ENCODE assay signal across 30 cellular contexts in the genomic region with DNA sequence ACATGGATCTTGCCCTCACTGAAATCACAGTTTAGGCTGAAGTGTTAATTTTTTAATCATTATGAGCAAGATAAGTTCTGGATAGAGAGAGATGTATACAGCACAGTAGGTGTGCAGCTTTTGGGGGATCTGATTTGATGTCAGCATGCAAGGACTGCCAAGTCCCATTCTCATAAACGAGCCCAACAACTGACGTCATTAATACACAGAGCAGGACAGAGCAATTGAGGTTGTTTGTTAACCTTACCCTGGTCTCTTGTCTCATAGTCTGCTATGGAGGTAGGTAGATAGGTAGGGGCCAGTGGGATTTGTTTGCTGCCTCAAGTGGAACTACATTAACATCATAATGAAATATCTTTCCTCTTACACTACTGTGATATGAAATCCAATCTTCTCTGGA. TPM values are rescaled to one million over a fixed set of nuclear protein-coding genes. Genes with fewer than 3 reads are reported as not detected.
DNase-seq lines count a peak whose midpoint lies in the region; ATAC-seq, FAIRE-seq and TF ChIP-seq lines count a peak whose summit lies in the region.
"Had no signal": no experiment of that assay in that cellular context is flagged by ENCODE, and none has a peak within 500 bp of the region (broad histone marks: within the 10 kb centered on the region; RNA-seq: fewer than 3 reads in every experiment).

No MANE protein-coding gene starts in this region.

- no peak overlapping the region for H2AFZ ChIP-seq in SK-N-SH (ENCODE audit: low read depth)
- no peak overlapping the region for H2AFZ ChIP-seq in K562 (ENCODE audit: low read depth, low read length)

- ATAC-seq in SK-N-SH treated with all-trans-retinoic acid at 6 μM for 48 hours (no peak), K562 (no peak), HG02623 (IDR thresholded peaks at IDR 0.05; ENCODE audit: unreplicated experiment) (no peak)
- ATAC-seq: A549, GM12878 had no signal

- intact Hi-C loops in A673 (cut with micrococcal nuclease; ENCODE audit: unreplicated experiment) = no loop called here
- intact Hi-C loops in K562 (cut with micrococcal nuclease) = no loop called here

- no peak overlapping the region for H3K4me3 ChIP-seq in SK-N-SH (ENCODE audit: low read depth in 2 of 2, low read length in 1 of 2)
- H3K4me3 ChIP-seq in A673 (ENCODE audit: low read depth, low read length, poor library complexity, severe bottlenecking) = no peak overlapping the region
- no peak overlapping the region for H3K4me3 ChIP-seq in K562
- H3K4me3 ChIP-seq: A549, BLaER1, GM12878 had no signal

- H3K79me2 ChIP-seq in SK-N-SH (ENCODE audit: insufficient read depth) (no peaks in the 10 kb centered on the region), K562 (ENCODE audit: control insufficient read depth, insufficient read depth, low read length) (no peaks in the 10 kb centered on the region)

- in situ Hi-C loops in K562 (cut with MboI) = no loop called here

- no peaks in the 10 kb centered on the region for H3F3A ChIP-seq in SK-N-SH (replicated peaks; ENCODE audit: insufficient read depth)

- no peak for TF ChIP-seq POLR2A in K562 (conservative IDR thresholded peaks at IDR 0.05)

- H3K9ac ChIP-seq in SK-N-SH (no peak overlapping the region), K562 (ENCODE audit: insufficient read depth in 1 of 2, low read depth in 2 of 2, low read length in 2 of 2) (no peak overlapping the region)
- H3K9ac ChIP-seq: BLaER1 had no signal

- no peak for TF ChIP-seq CTCF in SK-N-SH (IDR thresholded peaks at IDR 0.05)
- TF ChIP-seq CTCF in A673 (conservative IDR thresholded peaks at IDR 0.05; ENCODE audit: low read depth, low read length) = no peak
- TF ChIP-seq CTCF in K562 (IDR thresholded peaks at IDR 0.05 in 2 of 3, conservative IDR thresholded peaks at IDR 0.05 in 1 of 3; ENCODE audit: insufficient read depth in 2 of 3, low read depth in 1 of 3, low read length in 3 of 3) = no peak

- no peak overlapping the region for H3K27ac ChIP-seq in SK-N-SH (ENCODE audit: low read depth in 2 of 2, low read length in 1 of 2)
- H3K27ac ChIP-seq in A673 (ENCODE audit: low read depth, low read length, poor library complexity, severe bottlenecking) = peak overlapping the region; percentile 5
- H3K27ac ChIP-seq in K562 (ENCODE audit: extremely low read depth, low read depth, low read length) = no peak overlapping the region
- H3K27ac ChIP-seq: 22Rv1, A549, BLaER1 had no signal

- no peak for TF ChIP-seq RAD21 in SK-N-SH (IDR thresholded peaks at IDR 0.05; ENCODE audit: low read length)
- TF ChIP-seq RAD21 in K562 (CRISPR knock-in tag; conservative IDR thresholded peaks at IDR 0.05 in 1 of 2, IDR thresholded peaks at IDR 0.05 in 1 of 2) = no peak

- H3K9me1 ChIP-seq in K562 (ENCODE audit: control insufficient read depth, insufficient read depth, low read length) = no peaks in the 10 kb centered on the region

- POLR2A ChIA-PET in SK-N-SH (lab: Yijun Ruan, JAX) = no interaction called here
- POLR2A ChIA-PET in A673 (lab: Charles Lee; ENCODE audit: low non-redundant PET) = no interaction called here
- POLR2A ChIA-PET in K562 (lab: Yijun Ruan, JAX) = interaction anchor here (0.8 kb wide), 1 partner anchor 820 kb away, joined by 3 read pairs; no protein-coding TSS in a partner anchor

- H3K36me3 ChIP-seq in SK-N-SH (replicated peaks in 1 of 2; ENCODE audit: control insufficient read depth in 1 of 2, insufficient read depth in 2 of 2, low read length in 1 of 2) (no peaks in the 10 kb centered on the region), A673 (ENCODE audit: insufficient read depth, low read length, poor library complexity, severe bottlenecking) (no peaks in the 10 kb centered on the region), K562 (ENCODE audit: control insufficient read depth, insufficient read depth, low read length) (no peaks in the 10 kb centered on the region)
- H3K36me3 ChIP-seq: BE2C, BLaER1 had no signal

- H3K27me3 ChIP-seq in SK-N-SH (ENCODE audit: insufficient read depth) = no peaks in the 10 kb centered on the region
- no peaks in the 10 kb centered on the region for H3K27me3 ChIP-seq in A673 (replicated peaks; ENCODE audit: insufficient read depth, low read depth, low read length, poor library complexity)
- H3K27me3 ChIP-seq in K562 (ENCODE audit: control insufficient read depth in 2 of 2, insufficient read depth in 2 of 2, low read length in 2 of 2) = no peaks in the 10 kb centered on the region
- H3K27me3 ChIP-seq: BE2C, BLaER1 had no signal

- no peaks in the 10 kb centered on the region for H3K9me2 ChIP-seq in SK-N-SH

- TF ChIP-seq EP300 in SK-N-SH (IDR thresholded peaks at IDR 0.05; ENCODE audit: borderline replicate concordance in 1 of 2, low read depth in 1 of 2, low read length in 1 of 2) (no peak), K562 (IDR thresholded peaks at IDR 0.05; ENCODE audit: low read length) (no peak)

- H3K4me2 ChIP-seq in SK-N-SH (no peak overlapping the region), K562 (ENCODE audit: insufficient read depth, low read length) (no peak overlapping the region)
- H3K4me2 ChIP-seq: A549, BLaER1 had no signal

- 34% methylated on average over 2 of the region's 2 CpGs for WGBS in SK-N-SH (ENCODE audit: low lambda C conversion rate)
- 0% methylated on average over 2 of the region's 2 CpGs for WGBS in K562 (ENCODE audit: insufficient coverage, low coverage, missing lambda C conversion rate)

- H3K4me1 ChIP-seq in SK-N-SH (ENCODE audit: control insufficient read depth in 1 of 2, insufficient read depth in 2 of 2, low read depth in 1 of 2, low read length in 1 of 2) = peaks cover 0 to 9% of the 10 kb centered on the region in 2 experiments; a peak in 3 of 4 replicates
- peaks cover 34% of the 10 kb centered on the region for H3K4me1 ChIP-seq in A673 (ENCODE audit: insufficient read depth, low read length, poor library complexity, severe bottlenecking)
- H3K4me1 ChIP-seq in K562 (replicated peaks in 1 of 2; ENCODE audit: control insufficient read depth in 2 of 2, insufficient read depth in 2 of 2, low read length in 2 of 2) = no peaks in the 10 kb centered on the region
- H3K4me1 ChIP-seq: A549, BE2C, BLaER1 had no signal

- BruUV-seq in A673 (replicated peaks; lab: Mats Ljungman, UMichigan) = no TSS peak
- BruUV-seq in K562 (replicated peaks; lab: Mats Ljungman, UMichigan) = no TSS peak

- H4K20me1 ChIP-seq in SK-N-SH (ENCODE audit: insufficient read depth) (no peaks in the 10 kb centered on the region), K562 (replicated peaks; ENCODE audit: control insufficient read depth, insufficient read depth, low read length) (no peaks in the 10 kb centered on the region)
- H4K20me1 ChIP-seq: BLaER1 had no signal

- H3K9me3 ChIP-seq in SK-N-SH = no peaks in the 10 kb centered on the region
- H3K9me3 ChIP-seq in A673 (ENCODE audit: low read depth, low read length, poor library complexity, severe bottlenecking) = no peaks in the 10 kb centered on the region
- no peaks in the 10 kb centered on the region for H3K9me3 ChIP-seq in K562 (replicated peaks; ENCODE audit: control insufficient read depth, insufficient read depth, low read depth, low read length)
- H3K9me3 ChIP-seq: A549, BE2C, BLaER1 had no signal

- CTCF ChIA-PET in SK-N-SH (lab: Yijun Ruan, JAX) (interaction anchor here (0.9 to 1.4 kb wide), 3 partner anchors 10 to 26 kb away, joined by 3 to 4 read pairs (median 3); no protein-coding TSS in a partner anchor), A673 (lab: Charles Lee) (no interaction called here), K562 (lab: Yijun Ruan, JAX; ENCODE audit: low intra/inter-chr PET ratio) (no interaction called here)

- DNase-seq in SK-N-SH = no peak
- DNase-seq in A673 (ENCODE audit: low spot score) = no peak
- DNase-seq in K562 (ENCODE audit: extremely low read depth in 1 of 4, low spot score in 3 of 4) = no peak
- DNase-seq: ACHN; BE2C; C1 segment of cervical spinal cord; CD4-positive, alpha-beta memory T cell; CD4-positive, CD25-positive, alpha-beta regulatory T cell; CD8-positive, alpha-beta memory T cell; COR-L47; DMS 273 treated with DMSO at 0.1 percent for 48 hours; DMS153; DMS53; DMS79; DND-41; EL; GDM1 had no signal

- FAIRE-seq in K562 (lab: Jason Lieb, UNC) = no peak
- FAIRE-seq: A549, GM12878, GM12892, GM18507 had no signal

TF ChIP-seq in SK-N-SH treated with all-trans-retinoic acid at 6 μM for 48 hours, 23 proteins besides CTCF, POLR2A, EP300 and RAD21:
- TF ChIP-seq ZC3H10 (CRISPR knock-in tag; IDR thresholded peaks at IDR 0.05) (no peak), PPARA (CRISPR knock-in tag; IDR thresholded peaks at IDR 0.05; ENCODE audit: borderline replicate concordance) (0 out of 2 replicates have a peak, but pooled peaks have one; percentile 27)
TF ChIP-seq in SK-N-SH treated with all-trans-retinoic acid at 6 μM for 48 hours: peak in this region for 1.

TF ChIP-seq in SK-N-SH, 30 proteins besides CTCF, POLR2A, EP300 and RAD21:
- TF ChIP-seq MEF2A (IDR thresholded peaks at IDR 0.05; ENCODE audit: borderline replicate concordance, low read depth) = no peak
- TF ChIP-seq FOXJ3 (CRISPR knock-in tag; IDR thresholded peaks at IDR 0.05) = no peak

TF ChIP-seq in K562, 482 proteins besides CTCF, POLR2A, EP300 and RAD21 (continues in another document):
- TF ChIP-seq ATF7 (IDR thresholded peaks at IDR 0.05) (peak; percentile 16; the same call in 1 of the 2 replicates), HLTF (IDR thresholded peaks at IDR 0.05) (no peak)

RNA-seq across cellular contexts. Expression of a gene that starts 8.6 kb away (rescaled TPM):
- 0.35 and 0.88 TPM in 2 replicates for polyA plus RNA-seq in SK-N-SH (2012; rRNA removed)
- polyA plus RNA-seq in SK-N-SH (2012; cell fraction: cytosol; rRNA removed) = 0.93 and 1.5 TPM in 2 replicates
- polyA plus RNA-seq in SK-N-SH (2012; cell fraction: nucleus; rRNA removed) = 0.17 and 0.32 TPM in 2 replicates
- total RNA-seq in A673 (2021) = 22.2 and 24.6 TPM in 2 replicates
- not detected in 2 replicates for total RNA-seq in K562 (2011; cell fraction: chromatin; rRNA removed; ENCODE audit: low replicate concordance)
- total RNA-seq in K562 (2011; cell fraction: nucleolus; rRNA removed) = not detected in 2 replicates
- not detected in 2 replicates for total RNA-seq in K562 (2011; cell fraction: nucleoplasm; rRNA removed)
- total RNA-seq in K562 (2014; rRNA removed) = not detected in 2 replicates
- total RNA-seq in K562 (2014; rRNA removed; fragmentation: Illumina TruSeq; extraction: Trizol) = not detected in 2 replicates
- not detected in 2 replicates for total RNA-seq in K562 (2015; rRNA removed; fragmentation: Illumina TruSeq; extraction: Trizol)
- total RNA-seq in K562 (2021) = not detected in 2 replicates
- not detected in 2 replicates for polyA plus RNA-seq in K562 (2011; rRNA removed)
- polyA plus RNA-seq in K562 (2011; cell fraction: cytosol; rRNA removed) = not detected in 2 replicates
- not detected in 2 replicates for polyA plus RNA-seq in K562 (2011; cell fraction: nucleus; rRNA removed)
- polyA plus RNA-seq in K562 (2012) = not detected in 2 replicates
- polyA plus RNA-seq in K562 (2014; fragmentation: Illumina TruSeq; extraction: Trizol) = not detected in 2 replicates
- not detected for polyA plus RNA-seq in K562 (2014; fragmentation: Nextera tagmentation; extraction: Ambion mirVana)
- not detected in 2 replicates for polyA plus RNA-seq in K562 (2014; rRNA removed)
- not detected in 2 replicates for polyA minus RNA-seq in K562 (2011; rRNA and poly(A)+ RNA removed)
- not detected in 2 replicates for polyA minus RNA-seq in K562 (2011; cell fraction: cytosol; rRNA and poly(A)+ RNA removed)
- polyA minus RNA-seq in K562 (2011; cell fraction: nucleus; rRNA and poly(A)+ RNA removed) = not detected in 2 replicates
- total RNA-seq: A172; CD4-positive, alpha-beta memory T cell; CD4-positive, CD25-positive, alpha-beta regulatory T cell; CD8-positive, alpha-beta memory T cell; Daoy; G401; GM12878 had no signal
- polyA plus RNA-seq: A549; AG04450; CD14-positive monocyte; CD4-positive, alpha-beta memory T cell; CD4-positive, CD25-positive, alpha-beta regulatory T cell; CD8-positive, alpha-beta memory T cell; GM12878 had no signal

Comparison
In these comparisons a context has a peak if more than half of its experiments do, and no peak if none do; other contexts are left out.
1. RNA of a gene that starts 8.6 kb away (total RNA-seq): 22.2 to 24.6 TPM in A673; not detected in K562; every median in the first group is over 10 times any median in the second.